In genomic region chr3:115806501-115806900, GRCh38 we compare ENCODE assay signal across 29 cellular contexts.
DNase-seq lines count a peak whose midpoint lies in the region; FAIRE-seq and TF ChIP-seq lines count a peak whose summit lies in the region.
"Had no signal": no experiment of that assay in that cellular context is flagged by ENCODE, and none has a peak within 500 bp of the region (broad histone marks: within the 10 kb centered on the region; RNA-seq: fewer than 3 reads in every experiment).

No MANE protein-coding gene starts in this region.

- H3K4me1 ChIP-seq in hepatocyte (ENCODE audit: insufficient read depth): peaks cover 2% of the 10 kb centered on the region
- no peaks in the 10 kb centered on the region for H3K4me1 ChIP-seq in Caco-2
- H3K4me1 ChIP-seq in uterus: no peaks in the 10 kb centered on the region
- H3K4me1 ChIP-seq: right atrium auricular region had no signal

- H2AFZ ChIP-seq in hepatocyte: no peak overlapping the region

- H3K4me1 Mint-ChIP-seq in HFFc6 (ENCODE audit: low read depth) (peaks cover 47% of the 10 kb centered on the region), Caco-2 (ENCODE audit: low read depth, unreplicated experiment) (no peaks in the 10 kb centered on the region)

- H3K4me3 Mint-ChIP-seq in HFFc6 (no peak overlapping the region), Caco-2 (ENCODE audit: unreplicated experiment) (no peak overlapping the region)
- H3K4me3 Mint-ChIP-seq: activated CD4-positive, alpha-beta T cell treated with anti-CD3 and anti-CD28 coated beads for 36 hours; activated naive CD8-positive, alpha-beta T cell; nephron progenitor cell; T-helper 1 cell treated with Interleukin-12 subunit alpha and Interleukin-12 subunit beta and Interleukin-4 antibody, amounts not matched to agents 30 μg/mL and 1 μg/mL, for 36 hours had no signal

- no peaks in the 10 kb centered on the region for H3K36me3 Mint-ChIP-seq in HFFc6 (ENCODE audit: low read depth)
- no peaks in the 10 kb centered on the region for H3K36me3 Mint-ChIP-seq in Caco-2 (ENCODE audit: insufficient read depth, unreplicated experiment)
- H3K36me3 Mint-ChIP-seq: activated naive CD8-positive, alpha-beta T cell had no signal

- no peaks in the 10 kb centered on the region for H3K9me3 Mint-ChIP-seq in HFFc6
- no peaks in the 10 kb centered on the region for H3K9me3 Mint-ChIP-seq in Caco-2 (ENCODE audit: unreplicated experiment)
- H3K9me3 Mint-ChIP-seq: nephron progenitor cell; T-helper 1 cell treated with Interleukin-12 subunit alpha and Interleukin-12 subunit beta and Interleukin-4 antibody, amounts not matched to agents 30 μg/mL and 1 μg/mL, for 36 hours had no signal

- in situ Hi-C loops in brain microvascular endothelial cell (cut with HindIII; ENCODE audit: low pct_ligation_motif_present, low sequenced_read_pairs): loop anchor here (25.0 kb wide), 1 partner anchor 594 kb away; no protein-coding TSS in a partner anchor

- H3K27ac ChIP-seq in brain microvascular endothelial cell (peak overlapping the region; percentile 28), hepatocyte (peak overlapping the region; percentile 0), uterus (no peak overlapping the region)
- H3K27ac ChIP-seq: C4-2B, right atrium auricular region, spleen, tibial nerve had no signal

- peak overlapping the region; percentile 58; the same call in 1 of the 2 replicates for H3K27ac Mint-ChIP-seq in HFFc6
- H3K27ac Mint-ChIP-seq in Caco-2 (ENCODE audit: unreplicated experiment): no peak overlapping the region
- H3K27ac Mint-ChIP-seq: activated CD4-positive, alpha-beta T cell treated with anti-CD3 and anti-CD28 coated beads for 36 hours; activated naive CD8-positive, alpha-beta T cell; nephron progenitor cell; T-helper 1 cell treated with Interleukin-12 subunit alpha and Interleukin-12 subunit beta and Interleukin-4 antibody, amounts not matched to agents 30 μg/mL and 1 μg/mL, for 36 hours had no signal

- POLR2A ChIA-PET in Caco-2 (lab: Charles Lee): no interaction called here

- H3K9me3 ChIP-seq in hepatocyte (ENCODE audit: low read depth) (no peaks in the 10 kb centered on the region), Caco-2 (no peaks in the 10 kb centered on the region), uterus (no peaks in the 10 kb centered on the region)
- H3K9me3 ChIP-seq: right atrium auricular region, spleen, tibial nerve had no signal

- DNase-seq in HFFc6: no peak
- DNase-seq in brain microvascular endothelial cell: peak; percentile 47
- DNase-seq in hepatocyte (ENCODE audit: low spot score): peak; percentile 20
- no peak for DNase-seq in urothelium cell line (ENCODE audit: low spot score)
- DNase-seq in NCI-H128 (lab: John Stamatoyannopoulos, UW; ENCODE audit: unreplicated experiment): no peak
- DNase-seq in Caco-2: no peak
- no peak for DNase-seq in uterus
- DNase-seq: activated CD4-positive, alpha-beta T cell treated with anti-CD3 and anti-CD28 coated beads for 36 hours; activated T-cell treated with anti-CD3 and anti-CD28 coated beads for 4 hours; aorta; caudate nucleus; dermis blood vessel endothelial cell; DND-41; head of caudate nucleus; Kasumi-1; mammary epithelial cell; MV-4-11; NCI-H187 treated with DMSO at 0.1 percent for 48 hours; NCI-H526; nephron progenitor cell; RPMI8226; spleen had no signal

- TF ChIP-seq CTCF in HFFc6 (IDR thresholded peaks at IDR 0.05) (no peak), brain microvascular endothelial cell (IDR thresholded peaks at IDR 0.05; ENCODE audit: low read depth, low read length, missing control alignments) (no peak), hepatocyte (IDR thresholded peaks at IDR 0.05; ENCODE audit: poor library complexity) (no peak), Caco-2 (IDR thresholded peaks at IDR 0.05; ENCODE audit: insufficient read depth in 1 of 2, low read depth in 1 of 2, low read length in 1 of 2, severe bottlenecking in 1 of 2, unreplicated experiment in 1 of 2) (no peak), uterus (IDR thresholded peaks at IDR 0.05) (no peak)

- WGBS in hepatocyte (ENCODE audit: low lambda C conversion rate, missing lambda C conversion rate): 38% methylated on average over 4 of the region's 4 CpGs

- no peaks in the 10 kb centered on the region for H3K9me2 ChIP-seq in hepatocyte (replicated peaks; ENCODE audit: insufficient read depth)

- intact Hi-C loops in Caco-2 (cut with micrococcal nuclease; ENCODE audit: unreplicated experiment) (no loop called here), uterus (cut with DNase I; ENCODE audit: low total_unique reads) (no loop called here)

- no peak for TF ChIP-seq POLR2A in uterus (IDR thresholded peaks at IDR 0.05)

- FAIRE-seq in urothelium cell line (lab: Jason Lieb, UNC): peak; percentile 62
- FAIRE-seq: endometrium had no signal

- H3K4me3 ChIP-seq in brain microvascular endothelial cell (ENCODE audit: low read depth, low read length): no peak overlapping the region
- H3K4me3 ChIP-seq in hepatocyte: no peak overlapping the region
- no peak overlapping the region for H3K4me3 ChIP-seq in Caco-2 (ENCODE audit: low read depth, low read length)
- no peak overlapping the region for H3K4me3 ChIP-seq in uterus
- H3K4me3 ChIP-seq: right atrium auricular region, SK-N-MC, spleen, tibial nerve had no signal

- BruUV-seq in Caco-2 (replicated peaks; lab: Mats Ljungman, UMichigan): no TSS peak

- no peaks in the 10 kb centered on the region for H4K20me1 ChIP-seq in hepatocyte (ENCODE audit: insufficient read depth, poor library complexity, severe bottlenecking)

- H3K79me2 ChIP-seq in hepatocyte: no peaks in the 10 kb centered on the region

- peaks cover 2% of the 10 kb centered on the region for H3K27me3 Mint-ChIP-seq in HFFc6 (ENCODE audit: insufficient read depth)
- peaks cover 20% of the 10 kb centered on the region for H3K27me3 Mint-ChIP-seq in Caco-2 (ENCODE audit: insufficient read depth, unreplicated experiment)

- peak overlapping the region; percentile 13 for H3K4me2 ChIP-seq in hepatocyte

- H3K27me3 ChIP-seq in brain microvascular endothelial cell (replicated peaks) (no peaks in the 10 kb centered on the region), hepatocyte (no peaks in the 10 kb centered on the region), Caco-2 (replicated peaks; ENCODE audit: control insufficient read depth, insufficient read depth, low read length) (no peaks in the 10 kb centered on the region), uterus (no peaks in the 10 kb centered on the region)
- H3K27me3 ChIP-seq: right atrium auricular region, tibial nerve had no signal

- CTCF ChIA-PET in Caco-2 (lab: Charles Lee): no interaction called here

- H3K36me3 ChIP-seq in brain microvascular endothelial cell (replicated peaks) (no peaks in the 10 kb centered on the region), hepatocyte (replicated peaks; ENCODE audit: insufficient read depth, low read depth) (no peaks in the 10 kb centered on the region), Caco-2 (ENCODE audit: control insufficient read depth, insufficient read depth, low read length) (no peaks in the 10 kb centered on the region), uterus (no peaks in the 10 kb centered on the region)
- H3K36me3 ChIP-seq: right atrium auricular region, spleen, tibial nerve had no signal

Comparison
In these comparisons a context has a peak if more than half of its experiments do, and no peak if none do; other contexts are left out.
1. DNase-seq: peak in brain microvascular endothelial cell (single experiment) and hepatocyte (single experiment); none in HFFc6 (single experiment), urothelium cell line (single experiment), NCI-H128 (single experiment), Caco-2 (0 of 2) and uterus (0 of 2).
2. H3K27ac ChIP-seq: peak in brain microvascular endothelial cell (single experiment) and hepatocyte (single experiment); none in uterus (0 of 2).